In genomic region chr2:36667931-36668330, GRCh38 we compare ENCODE assay signal across 16 cellular contexts. TPM values are rescaled to one million over a fixed set of nuclear protein-coding genes. Genes with fewer than 3 reads are reported as not detected.
DNase-seq lines count a peak whose midpoint lies in the region; ATAC-seq and TF ChIP-seq lines count a peak whose summit lies in the region.
"Had no signal": no experiment of that assay in that cellular context is flagged by ENCODE, and none has a peak within 500 bp of the region (broad histone marks: within the 10 kb centered on the region; RNA-seq: fewer than 3 reads in every experiment).

No MANE protein-coding gene starts in this region.

- H3K27me3 ChIP-seq in Panc1 (ENCODE audit: control insufficient read depth, insufficient read depth, low read length), result no peaks in the 10 kb centered on the region

- TF ChIP-seq CTCF in Panc1 (IDR thresholded peaks at IDR 0.05), result no peak

- no peak overlapping the region for H3K4me3 Mint-ChIP-seq in activated CD4-positive, alpha-beta memory T cell treated with anti-CD3 and anti-CD28 coated beads for 36 hours

- DNase-seq in Ammon's horn (ENCODE audit: low spot score) (peak; percentile 40), Panc1 (ENCODE audit: low read depth, low spot score) (no peak), dermis blood vessel endothelial cell (peak; percentile 63), iPS DF 19.7 (ENCODE audit: low read depth, low spot score) (peak; percentile 48), AML-193 (lab: John Stamatoyannopoulos, UW) (no peak), COLO829 (ENCODE audit: low spot score) (no peak)
- DNase-seq in activated CD4-positive, alpha-beta memory T cell treated with anti-CD3 and anti-CD28 coated beads for 36 hours, result no peak
- DNase-seq: DMS 273 treated with DMSO at 0.1 percent for 48 hours, NCI-H187, NCI-H345, NCI-H69, PC-9, Right ventricle myocardium superior had no signal

- CTCF ChIA-PET in Panc1 (lab: Charles Lee), result no interaction called here
- CTCF ChIA-PET in activated CD4-positive, alpha-beta memory T cell treated with anti-CD3 and anti-CD28 coated beads for 36 hours (lab: Charles Lee), result no interaction called here

- no peaks in the 10 kb centered on the region for H3K4me1 Mint-ChIP-seq in activated CD4-positive, alpha-beta memory T cell treated with anti-CD3 and anti-CD28 coated beads for 36 hours (ENCODE audit: low read depth)

- ATAC-seq in Panc1 (no peak), GM21786 (IDR thresholded peaks at IDR 0.05; ENCODE audit: unreplicated experiment) (no peak)

- no TSS peak for BruUV-seq in Panc1 (replicated peaks; lab: Mats Ljungman, UMichigan)

- H3K27ac Mint-ChIP-seq in activated CD4-positive, alpha-beta memory T cell treated with anti-CD3 and anti-CD28 coated beads for 36 hours, result no peak overlapping the region

- H3K9me3 ChIP-seq in Panc1 (ENCODE audit: control insufficient read depth, insufficient read depth, low read depth, low read length), result peaks cover 3% of the 10 kb centered on the region; the same call in 1 of the 2 replicates

- intact Hi-C loops in Panc1 (cut with micrococcal nuclease; ENCODE audit: unreplicated experiment), result no loop called here
- intact Hi-C loops in activated CD4-positive, alpha-beta memory T cell treated with anti-CD3 and anti-CD28 coated beads for 36 hours (cut with micrococcal nuclease), result no loop called here

- H3K36me3 ChIP-seq in Panc1 (ENCODE audit: control insufficient read depth, insufficient read depth, low read length), result no peaks in the 10 kb centered on the region

- no peak overlapping the region for H3K4me3 ChIP-seq in Panc1 (ENCODE audit: low read depth in 2 of 2, low read length in 2 of 2)
- H3K4me3 ChIP-seq: PC-9, SK-N-MC had no signal

- in situ Hi-C loops in Panc1 (cut with HindIII; ENCODE audit: low pct_unique_long_range_greater_than_20kb, low sequenced_read_pairs), result no loop called here

- no peaks in the 10 kb centered on the region for H3K36me3 Mint-ChIP-seq in activated CD4-positive, alpha-beta memory T cell treated with anti-CD3 and anti-CD28 coated beads for 36 hours

- no peaks in the 10 kb centered on the region for H3K9me3 Mint-ChIP-seq in activated CD4-positive, alpha-beta memory T cell treated with anti-CD3 and anti-CD28 coated beads for 36 hours

- H3K4me1 ChIP-seq in Panc1 (ENCODE audit: control insufficient read depth, insufficient read depth, low read length), result peaks cover 21% of the 10 kb centered on the region

- peaks cover 19% of the 10 kb centered on the region for H3K27me3 Mint-ChIP-seq in activated CD4-positive, alpha-beta memory T cell treated with anti-CD3 and anti-CD28 coated beads for 36 hours

- peak overlapping the region; percentile 59; the same call in 1 of the 2 replicates for H3K27ac ChIP-seq in Panc1 (ENCODE audit: low read length)
- H3K27ac ChIP-seq: C4-2B, PC-9, SK-N-MC had no signal

- POLR2A ChIA-PET in Panc1 (lab: Charles Lee), result no interaction called here
- POLR2A ChIA-PET in activated CD4-positive, alpha-beta memory T cell treated with anti-CD3 and anti-CD28 coated beads for 36 hours (lab: Charles Lee), result no interaction called here

RNA-seq across cellular contexts. Expression of gene VIT, which starts 28.6 kb away (rescaled TPM):
- total RNA-seq in Panc1 (2021; ENCODE audit: unreplicated experiment) (0.77 TPM), dermis blood vessel endothelial cell (0.65 TPM in 1 of 2 replicates, not detected in the other)
- polyA plus RNA-seq in Panc1 (2012; ENCODE audit: insufficient read length), result 0.62 TPM
- not detected for total RNA-seq in activated CD4-positive, alpha-beta memory T cell treated with anti-CD3 and anti-CD28 coated beads for 36 hours
- total RNA-seq: PC-9 had no signal

Comparison
In these comparisons a context has a peak if more than half of its experiments do, and no peak if none do; other contexts are left out.
1. DNase-seq: peak in Ammon's horn (single experiment), dermis blood vessel endothelial cell (single experiment) and iPS DF 19.7 (single experiment); none in Panc1 (single experiment), AML-193 (0 of 2), COLO829 (single experiment) and activated CD4-positive, alpha-beta memory T cell treated with anti-CD3 and anti-CD28 coated beads for 36 hours (single experiment).